In the genomic region with DNA sequence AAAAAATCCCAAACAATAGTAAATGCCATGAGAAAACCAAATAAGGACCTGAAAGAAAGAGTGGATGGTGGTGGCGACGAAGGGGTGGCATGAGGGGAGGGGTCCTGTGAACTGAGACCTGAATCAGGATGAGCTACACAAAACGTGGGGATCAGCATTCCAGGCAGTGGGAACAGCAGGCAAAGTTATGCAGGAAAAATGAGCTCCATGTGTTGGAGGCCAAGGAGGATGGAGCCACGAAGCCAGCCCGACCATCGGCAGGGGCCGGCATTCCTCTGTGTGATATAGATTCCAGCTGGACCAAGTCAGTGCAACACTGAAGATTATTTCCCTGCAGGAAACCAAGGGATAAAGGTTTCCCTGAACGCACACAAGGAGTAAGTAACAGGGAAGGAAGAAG, we compare ENCODE assay signal across 20 cellular contexts. TPM values are rescaled to one million over a fixed set of nuclear protein-coding genes. Genes with fewer than 3 reads are reported as not detected.
"Had no signal": no experiment of that assay in that cellular context is flagged by ENCODE, and none has a peak within 500 bp of the region (broad histone marks: within the 10 kb centered on the region; RNA-seq: fewer than 3 reads in every experiment).

No MANE protein-coding gene starts in this region.

- H3K36me3 ChIP-seq: colonic mucosa, esophagus squamous epithelium, left lung, neural progenitor cell, prostate gland, right lobe of liver, suprapubic skin, transverse colon, vagina had no signal

- H3K9me3 ChIP-seq: colonic mucosa, esophagus squamous epithelium, left lung, prostate gland, right lobe of liver, suprapubic skin, transverse colon, vagina had no signal

- H3K27me3 ChIP-seq: colonic mucosa, esophagus squamous epithelium, hepatocyte, left lung, neural progenitor cell, right lobe of liver, transverse colon, vagina had no signal

- H3K4me3 ChIP-seq: colonic mucosa, esophagus squamous epithelium, hepatocyte, left lung, lung, neural progenitor cell, prostate gland, right lobe of liver, suprapubic skin, transverse colon, vagina had no signal

- H3K4me1 ChIP-seq: colonic mucosa, prostate gland, right lobe of liver had no signal

- ATAC-seq: left lung; naive thymus-derived CD4-positive, alpha-beta T cell; right lobe of liver; stimulated activated memory B cell treated with anti-CD40 and anti-IgM and Interleukin-4, amounts not matched to agents 10 μg/mL and 1 μg/mL and 100 μg/mL, for 72 hours had no signal

- H3K27ac ChIP-seq: colonic mucosa, left lung, neural progenitor cell, prostate gland, right lobe of liver, suprapubic skin, vagina had no signal

- DNase-seq: colonic mucosa; effector memory CD4-positive, alpha-beta T cell; esophagus squamous epithelium; foreskin melanocyte; kidney; left lung; naive thymus-derived CD4-positive, alpha-beta T cell; right lobe of liver; stimulated activated CD4-positive, alpha-beta T cell treated with anti-CD3 and anti-CD28 coated beads, Interleukin-2, amount 100 ng/mL, for 24 hours; stimulated activated CD4-positive, alpha-beta T cell treated with anti-CD3 and anti-CD28 coated beads, Interleukin-4, amount 100 ng/mL, for 4 hours; transverse colon had no signal

RNA-seq across cellular contexts. Expression of a gene that starts 7.1 kb away (rescaled TPM):
- total RNA-seq: endothelial cell of umbilical vein, epithelial cell of proximal tubule had no signal
